ENCODE assay signal across 24 cellular contexts in the genomic region with DNA sequence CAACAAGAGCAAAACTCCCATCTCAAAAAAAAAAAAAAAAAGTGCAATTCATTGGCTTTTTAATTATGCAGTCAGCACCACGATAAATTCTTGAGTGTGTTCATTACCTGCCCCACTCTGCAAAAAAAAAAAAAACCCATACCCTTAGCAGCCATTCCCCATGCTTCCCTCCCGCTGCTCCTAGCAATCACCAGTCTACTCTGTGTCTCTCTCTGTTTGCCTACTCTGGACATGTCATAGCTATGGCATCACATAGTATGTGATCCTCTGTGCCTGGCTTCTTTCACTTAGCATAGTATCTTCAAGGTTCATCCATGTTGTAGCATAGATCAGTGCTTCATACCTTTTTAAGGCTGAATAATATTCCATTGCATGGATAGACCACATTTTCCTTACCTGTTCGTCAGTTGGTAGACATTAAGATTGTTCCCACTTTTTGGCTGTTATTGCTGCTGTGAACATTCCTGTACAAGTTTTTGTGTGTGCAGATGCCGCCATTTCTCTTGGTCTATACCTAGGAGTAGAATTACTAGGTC. TPM values are rescaled to one million over a fixed set of nuclear protein-coding genes. Genes with fewer than 3 reads are reported as not detected.
DNase-seq lines count a peak whose midpoint lies in the region; ATAC-seq and TF ChIP-seq lines count a peak whose summit lies in the region.
"Had no signal": no experiment of that assay in that cellular context is flagged by ENCODE, and none has a peak within 500 bp of the region (broad histone marks: within the 10 kb centered on the region; RNA-seq: fewer than 3 reads in every experiment).

No MANE protein-coding gene starts in this region.

- POLR2A ChIA-PET in activated CD4-positive, alpha-beta memory T cell treated with anti-CD3 and anti-CD28 coated beads, Interleukin-2, amount 10 ng/mL, durations not matched to agents 7 days and 5 days (lab: Charles Lee): interaction anchor here (1.0 to 20.7 kb wide), 8 partner anchors 9 to 127 kb away, joined by 3 to 654 read pairs (median 23); partner anchors contain the start of genes F12, GRK6 and PFN3
- POLR2A ChIA-PET in GM10248 (lab: Yijun Ruan, JAX): interaction anchor here (0.6 kb wide), 1 partner anchor 8 kb away, joined by 5 read pairs; no protein-coding TSS in a partner anchor

- H3K9me3 Mint-ChIP-seq in natural killer cell: no peaks in the 10 kb centered on the region
- no peaks in the 10 kb centered on the region for H3K9me3 Mint-ChIP-seq in natural killer cell treated with Interleukin-12 subunit alpha and Interleukin-12 subunit beta and Interleukin-15 and Interleukin-18, amount 100 ng/mL, for 72 hours
- H3K9me3 Mint-ChIP-seq in activated CD4-positive, alpha-beta memory T cell treated with anti-CD3 and anti-CD28 coated beads, Interleukin-2, amount 10 ng/mL, durations not matched to agents 7 days and 5 days: no peaks in the 10 kb centered on the region
- H3K9me3 Mint-ChIP-seq in central memory CD8-positive, alpha-beta T cell: no peaks in the 10 kb centered on the region
- H3K9me3 Mint-ChIP-seq in stimulated activated naive B cell treated with anti-CD40 and anti-IgM and Interleukin-4, amounts not matched to agents 10 μg/mL and 1 μg/mL and 100 μg/mL, for 72 hours: no peaks in the 10 kb centered on the region
- H3K9me3 Mint-ChIP-seq: T-helper 2 cell treated with Interferon-gamma antibody and Interleukin-4, amounts not matched to agents 5 μg/mL and 100 μg/mL, for 36 hours had no signal

- peak overlapping the region; percentile 47 to 72 for H3K27ac Mint-ChIP-seq in natural killer cell
- peak overlapping the region in 1 of 2 donors; percentile 1 for H3K27ac Mint-ChIP-seq in natural killer cell treated with Interleukin-12 subunit alpha and Interleukin-12 subunit beta and Interleukin-15 and Interleukin-18, amount 100 ng/mL, for 72 hours
- H3K27ac Mint-ChIP-seq in activated CD4-positive, alpha-beta memory T cell treated with anti-CD3 and anti-CD28 coated beads, Interleukin-2, amount 10 ng/mL, durations not matched to agents 7 days and 5 days: peak overlapping the region; percentile 67
- H3K27ac Mint-ChIP-seq in central memory CD8-positive, alpha-beta T cell (ENCODE audit: low read depth): peak overlapping the region; percentile 84
- H3K27ac Mint-ChIP-seq in stimulated activated naive B cell treated with anti-CD40 and anti-IgM and Interleukin-4, amounts not matched to agents 10 μg/mL and 1 μg/mL and 100 μg/mL, for 72 hours: peak overlapping the region; percentile 65

- TF ChIP-seq CTCF in natural killer cell (IDR thresholded peaks at IDR 0.05) (no peak), GM10248 (IDR thresholded peaks at IDR 0.05; ENCODE audit: control extremely low read depth, extremely low read depth, low read depth, missing control alignments) (no peak)

- H3K36me3 Mint-ChIP-seq in natural killer cell: no peaks in the 10 kb centered on the region
- H3K36me3 Mint-ChIP-seq in natural killer cell treated with Interleukin-12 subunit alpha and Interleukin-12 subunit beta and Interleukin-15 and Interleukin-18, amount 100 ng/mL, for 72 hours: peaks cover 5% of the 10 kb centered on the region
- peaks cover 76% of the 10 kb centered on the region for H3K36me3 Mint-ChIP-seq in activated CD4-positive, alpha-beta memory T cell treated with anti-CD3 and anti-CD28 coated beads, Interleukin-2, amount 10 ng/mL, durations not matched to agents 7 days and 5 days (ENCODE audit: low read depth)
- peaks cover 56% of the 10 kb centered on the region for H3K36me3 Mint-ChIP-seq in central memory CD8-positive, alpha-beta T cell (ENCODE audit: insufficient read depth)
- peaks cover 42 to 51% of the 10 kb centered on the region in 2 donors for H3K36me3 Mint-ChIP-seq in stimulated activated naive B cell treated with anti-CD40 and anti-IgM and Interleukin-4, amounts not matched to agents 10 μg/mL and 1 μg/mL and 100 μg/mL, for 72 hours

- no peak overlapping the region for H3K4me3 Mint-ChIP-seq in natural killer cell
- no peak overlapping the region for H3K4me3 Mint-ChIP-seq in natural killer cell treated with Interleukin-12 subunit alpha and Interleukin-12 subunit beta and Interleukin-15 and Interleukin-18, amount 100 ng/mL, for 72 hours
- H3K4me3 Mint-ChIP-seq in activated CD4-positive, alpha-beta memory T cell treated with anti-CD3 and anti-CD28 coated beads, Interleukin-2, amount 10 ng/mL, durations not matched to agents 7 days and 5 days: no peak overlapping the region
- H3K4me3 Mint-ChIP-seq in central memory CD8-positive, alpha-beta T cell: no peak overlapping the region
- H3K4me3 Mint-ChIP-seq in stimulated activated naive B cell treated with anti-CD40 and anti-IgM and Interleukin-4, amounts not matched to agents 10 μg/mL and 1 μg/mL and 100 μg/mL, for 72 hours: no peak overlapping the region
- H3K4me3 Mint-ChIP-seq: T-helper 2 cell treated with Interferon-gamma antibody and Interleukin-4, amounts not matched to agents 5 μg/mL and 100 μg/mL, for 36 hours had no signal

- CTCF ChIA-PET in activated CD4-positive, alpha-beta memory T cell treated with anti-CD3 and anti-CD28 coated beads, Interleukin-2, amount 10 ng/mL, durations not matched to agents 7 days and 5 days (lab: Charles Lee): interaction anchor here (1.5 to 2.1 kb wide), 2 partner anchors 16 to 36 kb away, joined by 5 to 17 read pairs; no protein-coding TSS in a partner anchor
- CTCF ChIA-PET in GM10248 (lab: Yijun Ruan, JAX): interaction anchor here (1.8 to 21.0 kb wide), 3 partner anchors 8 to 32 kb away, joined by 5 to 549 read pairs (median 163); partner anchors contain the start of genes F12 and PFN3

- H3K27me3 Mint-ChIP-seq in natural killer cell (ENCODE audit: low read depth in 2 of 2): no peaks in the 10 kb centered on the region
- H3K27me3 Mint-ChIP-seq in natural killer cell treated with Interleukin-12 subunit alpha and Interleukin-12 subunit beta and Interleukin-15 and Interleukin-18, amount 100 ng/mL, for 72 hours: no peaks in the 10 kb centered on the region
- no peaks in the 10 kb centered on the region for H3K27me3 Mint-ChIP-seq in activated CD4-positive, alpha-beta memory T cell treated with anti-CD3 and anti-CD28 coated beads, Interleukin-2, amount 10 ng/mL, durations not matched to agents 7 days and 5 days
- no peaks in the 10 kb centered on the region for H3K27me3 Mint-ChIP-seq in central memory CD8-positive, alpha-beta T cell
- no peaks in the 10 kb centered on the region for H3K27me3 Mint-ChIP-seq in stimulated activated naive B cell treated with anti-CD40 and anti-IgM and Interleukin-4, amounts not matched to agents 10 μg/mL and 1 μg/mL and 100 μg/mL, for 72 hours

- ATAC-seq in natural killer cell: no peak
- ATAC-seq in natural killer cell treated with Interleukin-12 subunit alpha and Interleukin-12 subunit beta and Interleukin-15 and Interleukin-18, amount 100 ng/mL, for 72 hours: no peak
- no peak for ATAC-seq in central memory CD8-positive, alpha-beta T cell (replicated peaks; ENCODE audit: extremely low read depth, poor library complexity, severe bottlenecking)
- no peak for ATAC-seq in stimulated activated naive B cell treated with anti-CD40 and anti-IgM and Interleukin-4, amounts not matched to agents 10 μg/mL and 1 μg/mL and 100 μg/mL, for 72 hours (replicated peaks)
- no peak for ATAC-seq in GM21529 (IDR thresholded peaks at IDR 0.05; ENCODE audit: unreplicated experiment)

- H3K4me1 Mint-ChIP-seq in natural killer cell: peaks cover 10 to 46% of the 10 kb centered on the region in 2 donors
- peaks cover 3 to 18% of the 10 kb centered on the region in 2 donors for H3K4me1 Mint-ChIP-seq in natural killer cell treated with Interleukin-12 subunit alpha and Interleukin-12 subunit beta and Interleukin-15 and Interleukin-18, amount 100 ng/mL, for 72 hours (ENCODE audit: low read depth in 2 of 2)
- peaks cover 67% of the 10 kb centered on the region for H3K4me1 Mint-ChIP-seq in activated CD4-positive, alpha-beta memory T cell treated with anti-CD3 and anti-CD28 coated beads, Interleukin-2, amount 10 ng/mL, durations not matched to agents 7 days and 5 days
- H3K4me1 Mint-ChIP-seq in central memory CD8-positive, alpha-beta T cell: peaks cover 48% of the 10 kb centered on the region
- H3K4me1 Mint-ChIP-seq in stimulated activated naive B cell treated with anti-CD40 and anti-IgM and Interleukin-4, amounts not matched to agents 10 μg/mL and 1 μg/mL and 100 μg/mL, for 72 hours: peaks cover 21 to 33% of the 10 kb centered on the region in 2 donors

- DNase-seq in natural killer cell (no peak), GM10248 (ENCODE audit: extremely low spot score) (no peak)
- no peak for DNase-seq in natural killer cell treated with Interleukin-12 subunit alpha and Interleukin-12 subunit beta and Interleukin-15 and Interleukin-18, amount 100 ng/mL, for 72 hours (ENCODE audit: low spot score)
- no peak for DNase-seq in activated CD4-positive, alpha-beta memory T cell treated with anti-CD3 and anti-CD28 coated beads, Interleukin-2, amount 10 ng/mL, durations not matched to agents 7 days and 5 days
- no peak for DNase-seq in central memory CD8-positive, alpha-beta T cell (ENCODE audit: low spot score in 2 of 2)
- DNase-seq in stimulated activated naive B cell treated with anti-CD40 and anti-IgM and Interleukin-4, amounts not matched to agents 10 μg/mL and 1 μg/mL and 100 μg/mL, for 72 hours: no peak
- no peak for DNase-seq in activated CD4-positive, alpha-beta T cell treated with anti-CD3 and anti-CD28 coated beads, Interleukin-2, amount 50 U/mL, for 4 hours
- DNase-seq: activated CD8-positive, alpha-beta memory T cell treated with anti-CD3 and anti-CD28 coated beads, Interleukin-2, amount 50 U/mL, for 4 hours; activated gamma-delta T cell; C1 segment of cervical spinal cord; cerebellar nuclear complex; DMS 273 treated with DMSO at 0.1 percent for 48 hours; NCI-H1417; NCI-H2081 treated with DMSO at 0.1 percent for 48 hours; NCI-H774; nucleus accumbens; SK-N-SH had no signal

- intact Hi-C loops in natural killer cell (cut with micrococcal nuclease): no loop called here

RNA-seq across cellular contexts. Expression of gene PRR7, which starts 7.0 kb away (rescaled TPM):
- total RNA-seq in natural killer cell: 10 to 100 TPM; 21.6 to 27.9 (median 23.3) TPM
- 1 to 10 TPM in 1 of 2 donors, under 1 TPM in 1; 0.83 to 2.6 TPM for total RNA-seq in natural killer cell treated with Interleukin-12 subunit alpha and Interleukin-12 subunit beta and Interleukin-15 and Interleukin-18, amount 100 ng/mL, for 72 hours
- total RNA-seq in activated CD4-positive, alpha-beta memory T cell treated with anti-CD3 and anti-CD28 coated beads, Interleukin-2, amount 10 ng/mL, durations not matched to agents 7 days and 5 days: 1 to 10 TPM; 4.9 to 5.8 TPM

RNA-seq across cellular contexts. Expression of gene GRK6, which starts 13.1 kb away (rescaled TPM):
- 100 to 1,000 TPM; 173 to 221 (median 190) TPM for total RNA-seq in natural killer cell
- total RNA-seq in natural killer cell treated with Interleukin-12 subunit alpha and Interleukin-12 subunit beta and Interleukin-15 and Interleukin-18, amount 100 ng/mL, for 72 hours: 100 to 1,000 TPM in 1 of 2 donors, 10 to 100 TPM in 1; 58.1 to 113 TPM
- 100 to 1,000 TPM; 206 to 208 TPM for total RNA-seq in activated CD4-positive, alpha-beta memory T cell treated with anti-CD3 and anti-CD28 coated beads, Interleukin-2, amount 10 ng/mL, durations not matched to agents 7 days and 5 days

RNA-seq across cellular contexts. Expression of gene F12, which starts 30.2 kb away (rescaled TPM):
- 1 to 10 TPM in 1 of 3 donors, under 1 TPM in 2; 0.66 to 1.7 (median 0.93) TPM for total RNA-seq in natural killer cell
- total RNA-seq in natural killer cell treated with Interleukin-12 subunit alpha and Interleukin-12 subunit beta and Interleukin-15 and Interleukin-18, amount 100 ng/mL, for 72 hours: under 1 TPM in 1 of 2 donors, not detected in 1; 0.45 TPM
- 1 to 10 TPM; 1.5 to 1.6 TPM for total RNA-seq in activated CD4-positive, alpha-beta memory T cell treated with anti-CD3 and anti-CD28 coated beads, Interleukin-2, amount 10 ng/mL, durations not matched to agents 7 days and 5 days

RNA-seq across cellular contexts. Expression of gene DBN1, which starts 33.8 kb away (rescaled TPM):
- total RNA-seq in natural killer cell: 10 to 100 TPM; 13.7 to 25.2 (median 15.0) TPM
- total RNA-seq in natural killer cell treated with Interleukin-12 subunit alpha and Interleukin-12 subunit beta and Interleukin-15 and Interleukin-18, amount 100 ng/mL, for 72 hours: 10 to 100 TPM in 1 of 2 donors, 1 to 10 TPM in 1; 7.1 to 13.3 TPM
- total RNA-seq in activated CD4-positive, alpha-beta memory T cell treated with anti-CD3 and anti-CD28 coated beads, Interleukin-2, amount 10 ng/mL, durations not matched to agents 7 days and 5 days: 1 to 10 TPM; 4.9 to 5.0 TPM

RNA-seq across cellular contexts. Expression of gene PFN3, which starts 39.1 kb away (rescaled TPM):
- not detected for total RNA-seq in natural killer cell
- total RNA-seq in natural killer cell treated with Interleukin-12 subunit alpha and Interleukin-12 subunit beta and Interleukin-15 and Interleukin-18, amount 100 ng/mL, for 72 hours: not detected
- total RNA-seq in activated CD4-positive, alpha-beta memory T cell treated with anti-CD3 and anti-CD28 coated beads, Interleukin-2, amount 10 ng/mL, durations not matched to agents 7 days and 5 days: not detected
- total RNA-seq: epithelial cell of proximal tubule, lung microvascular endothelial cell, OCI-LY7, renal cortical epithelial cell, smooth muscle cell had no signal
